ENCODE assay signal across 7 cellular contexts in the genomic region with DNA sequence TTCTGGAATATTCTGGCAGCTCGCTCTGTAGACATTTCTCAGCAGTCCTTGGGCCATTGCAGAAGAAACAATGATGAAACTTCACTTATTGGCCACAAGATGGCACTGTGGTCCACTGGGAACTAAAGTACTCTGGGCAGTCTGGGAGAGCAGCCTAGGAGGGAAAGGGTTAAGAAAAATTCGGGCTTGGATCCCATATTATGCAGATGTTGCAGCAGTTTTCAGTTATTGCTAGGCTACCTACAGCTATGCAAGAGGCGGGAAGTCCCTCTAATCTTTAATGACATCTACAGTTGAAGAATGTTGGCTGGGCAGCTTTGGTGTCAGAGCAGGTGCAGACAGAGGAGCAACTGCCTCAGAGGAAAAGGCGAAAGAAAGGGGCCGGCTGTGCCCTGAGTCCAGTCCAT.
DNase-seq lines count a peak whose midpoint lies in the region; ATAC-seq, FAIRE-seq and TF ChIP-seq lines count a peak whose summit lies in the region.

No MANE protein-coding gene starts in this region.

- TF ChIP-seq POLR2A in body of pancreas (IDR thresholded peaks at IDR 0.05): no peak

- H3K4me1 ChIP-seq in body of pancreas (peaks cover 11% of the 10 kb centered on the region), kidney (ENCODE audit: control insufficient read depth in 1 of 2, insufficient read depth in 1 of 2, low read depth in 1 of 2, low read length in 2 of 2) (no peaks in the 10 kb centered on the region)

- FAIRE-seq in kidney (lab: Jason Lieb, UNC): no peak

- H3K27ac ChIP-seq in body of pancreas (no peak overlapping the region), kidney (ENCODE audit: low read depth in 2 of 2, low read length in 2 of 2) (no peak overlapping the region)

- TF ChIP-seq CTCF in body of pancreas (IDR thresholded peaks at IDR 0.05) (peak; percentile 32 to 72 (median 67)), kidney (IDR thresholded peaks at IDR 0.05; ENCODE audit: borderline replicate concordance, extremely low read depth, insufficient read depth) (peak; percentile 68)

- peak; percentile 79 for DNase-seq in Daoy (ENCODE audit: low read depth)
- DNase-seq in GM19240 (ENCODE audit: insufficient read length, low spot score): peak; percentile 23
- DNase-seq in NCI-H748 treated with DMSO at 0.1 percent for 48 hours (lab: John Stamatoyannopoulos, UW): peak; percentile 9
- peak; percentile 21 to 45 (median 24) for DNase-seq in body of pancreas
- no peak for DNase-seq in kidney
- DNase-seq in stromal cell of bone marrow (ENCODE audit: low read depth): peak; percentile 72

- H3K36me3 ChIP-seq in body of pancreas (replicated peaks in 1 of 2; ENCODE audit: insufficient read depth in 1 of 2, low read depth in 2 of 2): no peaks in the 10 kb centered on the region
- H3K36me3 ChIP-seq in kidney (ENCODE audit: control insufficient read depth in 1 of 2, insufficient read depth in 2 of 2, low read length in 2 of 2): no peaks in the 10 kb centered on the region

- H3K4me3 ChIP-seq in body of pancreas (no peak overlapping the region), kidney (ENCODE audit: low read length in 2 of 2) (no peak overlapping the region)

- intact Hi-C loops in body of pancreas (cut with DNase I) (no loop called here), kidney (cut with DNase I) (no loop called here)

- ATAC-seq in HG03159 (IDR thresholded peaks at IDR 0.05; ENCODE audit: unreplicated experiment) (peak; percentile 77), body of pancreas (peak; percentile 83)

- no peak overlapping the region for H3K9ac ChIP-seq in kidney (ENCODE audit: low read length in 2 of 2)

- H3K27me3 ChIP-seq in body of pancreas: no peaks in the 10 kb centered on the region

- 23 to 33% methylated on average over 5 of the region's 5 CpGs for WGBS in body of pancreas, 2 donors

- H3K9me3 ChIP-seq in body of pancreas: no peaks in the 10 kb centered on the region
- H3K9me3 ChIP-seq in kidney (ENCODE audit: control insufficient read depth in 1 of 2, low read length in 2 of 2): no peaks in the 10 kb centered on the region
